11 cellular contexts compared by ENCODE assay signal in genomic region chr11:122098223-122098980, GRCh38. TPM values are rescaled to one million over a fixed set of nuclear protein-coding genes. Genes with fewer than 3 reads are reported as not detected.
DNase-seq lines count a peak whose midpoint lies in the region; ATAC-seq and TF ChIP-seq lines count a peak whose summit lies in the region.
"Had no signal": no experiment of that assay in that cellular context is flagged by ENCODE, and none has a peak within 500 bp of the region (broad histone marks: within the 10 kb centered on the region; RNA-seq: fewer than 3 reads in every experiment).

No MANE protein-coding gene starts in this region.

- no peak overlapping the region for H2AK9ac ChIP-seq in IMR-90 (replicated peaks; ENCODE audit: low read depth, low read length, poor library complexity)

- H3K14ac ChIP-seq in IMR-90 (replicated peaks; ENCODE audit: low read depth, low read length) (no peak overlapping the region), mesenchymal stem cell (ENCODE audit: low read length in 2 of 2) (no peak overlapping the region)

- H4K8ac ChIP-seq in IMR-90 (ENCODE audit: low read depth in 2 of 2, low read length in 2 of 2) (peak overlapping the region in 1 of 2 experiments; percentile 33; a peak in 2 of 4 replicates), mesenchymal stem cell (ENCODE audit: low read length) (no peak overlapping the region)

- no peak overlapping the region for H2BK20ac ChIP-seq in IMR-90 (ENCODE audit: low read depth, low read length)

- ATAC-seq in IMR-90 (ENCODE audit: low read depth) (no peak), HG03280 (IDR thresholded peaks at IDR 0.05; ENCODE audit: unreplicated experiment) (no peak)

- TF ChIP-seq RAD21 in IMR-90 (IDR thresholded peaks at IDR 0.05; ENCODE audit: low read length) = no peak

- no peak overlapping the region for H2BK120ac ChIP-seq in IMR-90 (ENCODE audit: low read depth, low read length)
- no peak overlapping the region for H2BK120ac ChIP-seq in mesenchymal stem cell (ENCODE audit: low read depth, low read length)

- H3K27me3 ChIP-seq in IMR-90 (ENCODE audit: control insufficient read depth, insufficient read depth, low read length) (no peaks in the 10 kb centered on the region), mesenchymal stem cell (ENCODE audit: control insufficient read depth in 1 of 2, insufficient read depth in 1 of 2, low read length in 2 of 2) (no peaks in the 10 kb centered on the region)

- H3K79me1 ChIP-seq in IMR-90 (ENCODE audit: low read depth in 1 of 2, low read length in 2 of 2) (peaks cover 0 to 11% of the 10 kb centered on the region in 2 experiments; a peak in 1 of 4 replicates), mesenchymal stem cell (replicated peaks; ENCODE audit: low read length, poor library complexity, severe bottlenecking) (peaks cover 2% of the 10 kb centered on the region)

- peak overlapping the region; percentile 96; the same call in 1 of the 2 replicates for H3K23ac ChIP-seq in IMR-90 (ENCODE audit: low read depth, low read length)
- no peak overlapping the region for H3K23ac ChIP-seq in mesenchymal stem cell (ENCODE audit: low read length in 2 of 2)

- no CpG with 5 or more reads among the region's 8 CpGs for WGBS in IMR-90 (ENCODE audit: extremely low coverage in 2 of 2, insufficient read length in 1 of 2), 2 experiments
- 82% methylated on average over 4 of the region's 8 CpGs for WGBS in mesenchymal stem cell

- H4K91ac ChIP-seq in IMR-90 (ENCODE audit: insufficient read depth, low read depth, low read length) = no peak overlapping the region
- no peak overlapping the region for H4K91ac ChIP-seq in mesenchymal stem cell (ENCODE audit: low read length)

- peaks cover 2% of the 10 kb centered on the region; the same call in 1 of the 2 replicates for H3K9me1 ChIP-seq in IMR-90 (ENCODE audit: insufficient read depth, low read length)

- H3K36me3 ChIP-seq in IMR-90 (ENCODE audit: control insufficient read depth, insufficient read depth, low read length) (peaks cover 31% of the 10 kb centered on the region), mesenchymal stem cell (ENCODE audit: control insufficient read depth in 1 of 2, insufficient read depth in 2 of 2, low read depth in 1 of 2, low read length in 2 of 2) (peaks cover 0 to 67% of the 10 kb centered on the region in 2 experiments)

- peaks cover 47% of the 10 kb centered on the region for H4K20me1 ChIP-seq in IMR-90 (ENCODE audit: insufficient read depth, low read length)

- H3K56ac ChIP-seq in IMR-90 (ENCODE audit: extremely low read depth, insufficient read depth, low read length) = peak overlapping the region; percentile 44

- H3K4me1 ChIP-seq in IMR-90 (ENCODE audit: control insufficient read depth, insufficient read depth, low read length) (peaks cover 2% of the 10 kb centered on the region; the same call in 1 of the 2 replicates), mesenchymal stem cell (ENCODE audit: control insufficient read depth, insufficient read depth, low read depth, low read length) (no peaks in the 10 kb centered on the region)

- H3K9ac ChIP-seq in IMR-90 (ENCODE audit: low read depth, low read length) (peak overlapping the region; percentile 100), mesenchymal stem cell (ENCODE audit: low read length) (peak overlapping the region; percentile 100)
- H3K9ac ChIP-seq: parathyroid adenoma had no signal

- POLR2A ChIA-PET in IMR-90 (lab: Charles Lee; ENCODE audit: unreplicated experiment) = interaction anchor here (0.5 to 2.0 kb wide), 3 partner anchors 82 to 105 kb away, joined by 3 to 5 read pairs (median 4); no protein-coding TSS in a partner anchor

- H3K9me3 ChIP-seq in IMR-90 (ENCODE audit: control insufficient read depth, insufficient read depth, low read length) = no peaks in the 10 kb centered on the region
- H3K9me3 ChIP-seq in mesenchymal stem cell (ENCODE audit: control insufficient read depth, low read length) = no peaks in the 10 kb centered on the region

- H2BK15ac ChIP-seq in IMR-90 (ENCODE audit: low read depth, low read length) = no peak overlapping the region
- H2BK15ac ChIP-seq in mesenchymal stem cell (ENCODE audit: low read depth, poor library complexity, severe bottlenecking) = no peak overlapping the region

- H2AK5ac ChIP-seq in IMR-90 (ENCODE audit: low read depth, low read length) = no peak overlapping the region
- H2AK5ac ChIP-seq in mesenchymal stem cell (ENCODE audit: low read length, severe bottlenecking) = no peak overlapping the region

- H2AFZ ChIP-seq in IMR-90 (replicated peaks; ENCODE audit: low read length, poor library complexity) (no peak overlapping the region), mesenchymal stem cell (ENCODE audit: low read depth, low read length) (no peak overlapping the region)
- H2AFZ ChIP-seq: parathyroid adenoma had no signal

- H2BK5ac ChIP-seq in IMR-90 (ENCODE audit: low read depth, low read length, poor library complexity, severe bottlenecking) (peak overlapping the region; percentile 87), mesenchymal stem cell (ENCODE audit: low read depth, low read length, poor library complexity, severe bottlenecking) (no peak overlapping the region)

- TF ChIP-seq CTCF in IMR-90 (conservative IDR thresholded peaks at IDR 0.05; ENCODE audit: low read depth, low read length) = no peak
- no peak for TF ChIP-seq CTCF in choroid plexus epithelial cell (conservative IDR thresholded peaks at IDR 0.05; ENCODE audit: low read depth, low read length)

- in situ Hi-C loops in IMR-90 (cut with MboI; ENCODE audit: low sequenced_read_pairs) (no loop called here), ACHN (cut with HindIII; ENCODE audit: low pct_ligation_motif_present, low pct_unique_long_range_greater_than_20kb, low sequenced_read_pairs) (no loop called here)

- peak overlapping the region; percentile 78 for H3K18ac ChIP-seq in IMR-90 (ENCODE audit: low read depth, low read length)
- H3K18ac ChIP-seq in mesenchymal stem cell (ENCODE audit: low read depth in 1 of 2, low read length in 2 of 2) = no peak overlapping the region

- no peak for TF ChIP-seq POLR2A in IMR-90 (IDR thresholded peaks at IDR 0.05; ENCODE audit: low read depth, low read length)

- BruUV-seq in IMR-90 (replicated peaks; lab: Mats Ljungman, UMichigan) = no TSS peak

- peak overlapping the region; percentile 85; the same call in 1 of the 2 replicates for H3K27ac ChIP-seq in IMR-90 (ENCODE audit: insufficient read depth, low read length)
- no peak overlapping the region for H3K27ac ChIP-seq in mesenchymal stem cell (ENCODE audit: low read length, poor library complexity, severe bottlenecking)
- H3K27ac ChIP-seq in temporal lobe (ENCODE audit: low read depth, low read length) = peak overlapping the region; percentile 97
- H3K27ac ChIP-seq: parathyroid adenoma had no signal

- no peak for DNase-seq in IMR-90
- no peak for DNase-seq in choroid plexus epithelial cell (ENCODE audit: low read depth)
- no peak for DNase-seq in mesenchymal stem cell
- no peak for DNase-seq in ACHN
- DNase-seq in stimulated activated CD4-positive, alpha-beta T cell treated with anti-CD3 and anti-CD28 coated beads, Interleukin-4, amount 100 ng/mL, for 1 hour = no peak
- DNase-seq: activated T-cell treated with anti-CD3 and anti-CD28 coated beads, Interleukin-2, amount 50 U/mL, for 48 hours; cortex of kidney; NCI-H1048 had no signal

- peak overlapping the region; percentile 91 for H3K4me3 ChIP-seq in IMR-90 (ENCODE audit: insufficient read depth, low read depth, low read length)
- H3K4me3 ChIP-seq in choroid plexus epithelial cell (ENCODE audit: low read depth, low read length) = peak overlapping the region; percentile 76
- peak overlapping the region in 1 of 2 experiments; percentile 97 for H3K4me3 ChIP-seq in mesenchymal stem cell (ENCODE audit: insufficient read depth in 1 of 2, low read depth in 1 of 2, low read length in 2 of 2)

- H3K4ac ChIP-seq in IMR-90 (ENCODE audit: low read depth, low read length) = peak overlapping the region; percentile 91
- H3K4ac ChIP-seq in mesenchymal stem cell (ENCODE audit: low read depth in 1 of 2, low read length in 2 of 2) = no peak overlapping the region

- H4K5ac ChIP-seq in IMR-90 (ENCODE audit: low read depth, low read length) = no peak overlapping the region

- intact Hi-C loops in IMR-90 (cut with micrococcal nuclease) = loop anchor here (5.0 kb wide), 1 partner anchor 501 kb away; no protein-coding TSS in a partner anchor

- no peak overlapping the region for H2BK12ac ChIP-seq in mesenchymal stem cell (ENCODE audit: low read length in 2 of 2)

- dilution Hi-C loops in IMR-90 (cut with HindIII; ENCODE audit: low sequenced_read_pairs, unreplicated experiment) = no loop called here

- CTCF ChIA-PET in IMR-90 (lab: Yijun Ruan, JAX) = no interaction called here

- H3K4me2 ChIP-seq in IMR-90 (ENCODE audit: low read depth, low read length) (peak overlapping the region; percentile 73), mesenchymal stem cell (ENCODE audit: low read length, poor library complexity, severe bottlenecking) (no peak overlapping the region)

TF ChIP-seq in IMR-90, 13 proteins besides CTCF, POLR2A, EP300 and RAD21:
- no peak for TF ChIP-seq MXI1 (IDR thresholded peaks at IDR 0.05; ENCODE audit: borderline replicate concordance, low read depth, low read length)

RNA-seq across cellular contexts. Expression of gene BLID, which starts 17.6 kb away (rescaled TPM):
- total RNA-seq in IMR-90 (2012; rRNA removed) = 25.8 and 30.8 TPM in 2 replicates
- 0.13 and 0.24 TPM in 2 replicates for polyA plus RNA-seq in IMR-90 (2012; rRNA removed)
- not detected in 2 replicates for polyA plus RNA-seq in IMR-90 (2012; cell fraction: cytosol; rRNA removed)
- polyA plus RNA-seq in IMR-90 (2012; cell fraction: nucleus; rRNA removed; ENCODE audit: low replicate concordance) = 0.24 and 2.9 TPM in 2 replicates
- polyA plus RNA-seq in mesenchymal stem cell (2013, experiment 1 of 2) = not detected
- not detected for polyA plus RNA-seq in mesenchymal stem cell (2013, experiment 2 of 2)
- 5.9 TPM for total RNA-seq in temporal lobe
